ENCODE assay signal across 8 cellular contexts in the genomic region with DNA sequence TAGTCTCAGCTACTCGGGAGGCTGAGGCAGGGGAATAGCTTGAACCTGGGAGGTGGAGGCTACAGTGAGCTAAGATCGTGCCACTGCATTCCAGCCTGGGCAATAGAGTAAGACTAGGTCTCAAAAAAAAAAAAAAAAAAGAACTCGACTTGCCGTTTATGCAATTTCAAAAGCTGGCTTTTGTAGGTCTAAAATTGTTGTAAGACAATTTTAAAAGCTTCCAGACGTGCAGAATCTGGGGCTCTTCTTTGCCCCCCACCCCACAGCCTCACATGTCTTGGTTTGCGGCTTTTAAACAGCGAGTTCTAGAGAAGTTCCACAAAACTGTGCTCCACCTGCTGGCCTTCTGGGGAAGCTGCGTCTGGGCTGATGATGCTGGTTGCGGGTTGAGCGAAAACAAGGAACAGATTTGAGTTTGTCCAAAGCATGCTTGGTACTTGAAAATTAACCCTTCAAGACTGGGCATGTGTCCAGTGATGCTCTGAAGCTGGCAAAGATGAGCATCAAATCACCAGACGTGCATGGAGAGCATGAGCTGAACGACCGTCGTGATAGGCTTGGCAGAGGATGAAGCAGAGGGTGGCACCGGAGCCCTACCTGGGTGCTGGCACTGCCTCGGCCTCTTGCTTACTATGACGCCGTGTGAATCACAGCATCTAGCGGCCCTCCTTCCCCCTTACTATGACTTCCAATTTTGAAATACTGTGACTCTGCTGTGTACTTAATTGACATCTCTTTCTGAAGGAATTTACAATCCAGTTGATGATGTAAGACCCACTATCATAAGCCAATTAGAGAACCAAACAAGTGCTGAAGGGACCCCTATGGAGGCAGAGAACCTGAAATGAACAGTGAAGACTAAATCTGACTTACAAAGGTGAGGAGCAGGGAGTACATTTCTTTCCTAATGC.
DNase-seq lines count a peak whose midpoint lies in the region; ATAC-seq and TF ChIP-seq lines count a peak whose summit lies in the region.

No MANE protein-coding gene starts in this region.

- peak overlapping the region; percentile 59 to 77 for H3K27ac Mint-ChIP-seq in effector memory CD8-positive, alpha-beta T cell
- H3K27ac Mint-ChIP-seq in memory B cell, result peak overlapping the region; percentile 57

- peak; percentile 62 for ATAC-seq in effector memory CD8-positive, alpha-beta T cell (replicated peaks)
- ATAC-seq in memory B cell (ENCODE audit: low read depth), result peak; percentile 75
- ATAC-seq in HG03565 (IDR thresholded peaks at IDR 0.05; ENCODE audit: unreplicated experiment), result no peak

- peak; percentile 96 for TF ChIP-seq CTCF in AG09319 (IDR thresholded peaks at IDR 0.05; ENCODE audit: low read depth, low read length)

- H3K4me1 Mint-ChIP-seq in effector memory CD8-positive, alpha-beta T cell (ENCODE audit: low read depth in 2 of 2), result peaks cover 43 to 45% of the 10 kb centered on the region in 2 donors
- peaks cover 40% of the 10 kb centered on the region for H3K4me1 Mint-ChIP-seq in memory B cell

- H3K27me3 Mint-ChIP-seq in effector memory CD8-positive, alpha-beta T cell, result no peaks in the 10 kb centered on the region
- H3K27me3 Mint-ChIP-seq in memory B cell, result no peaks in the 10 kb centered on the region

- no peaks in the 10 kb centered on the region for H3K9me3 Mint-ChIP-seq in effector memory CD8-positive, alpha-beta T cell
- H3K9me3 Mint-ChIP-seq in memory B cell, result no peaks in the 10 kb centered on the region

- DNase-seq in AG09319 (ENCODE audit: extremely low read depth, low read depth), result peak; percentile 47
- DNase-seq in GM19240 (ENCODE audit: insufficient read length, low spot score), result peak; percentile 27
- peak; percentile 82 for DNase-seq in NCI-H446 treated with DMSO at 0.1 percent for 48 hours (lab: John Stamatoyannopoulos, UW)
- peak; percentile 59 for DNase-seq in activated CD4-positive, alpha-beta T cell treated with anti-CD3 and anti-CD28 coated beads, Interleukin-2, amount 50 U/mL, for 1 hour
- peak; percentile 34 to 49 (median 37) for DNase-seq in effector memory CD8-positive, alpha-beta T cell
- DNase-seq in memory B cell (ENCODE audit: low spot score in 2 of 2), result peak; percentile 62 to 74
- DNase-seq in stimulated activated CD8-positive, alpha-beta memory T cell treated with anti-CD3 and anti-CD28 coated beads, Interleukin-4, amount 100 ng/mL, for 24 hours (ENCODE audit: low read depth), result peak; percentile 42

- peak overlapping the region in 1 of 2 donors; percentile 12 for H3K4me3 Mint-ChIP-seq in effector memory CD8-positive, alpha-beta T cell
- peak overlapping the region; percentile 73 for H3K4me3 Mint-ChIP-seq in memory B cell

- peaks cover 6% of the 10 kb centered on the region for H3K36me3 Mint-ChIP-seq in effector memory CD8-positive, alpha-beta T cell (ENCODE audit: insufficient read depth)
- no peaks in the 10 kb centered on the region for H3K36me3 Mint-ChIP-seq in memory B cell

Comparison
In these comparisons a context has a peak if more than half of its experiments do, and no peak if none do; other contexts are left out.
1. DNase-seq: peak in every context shown above with its lines; median percentile 82 in NCI-H446 treated with DMSO at 0.1 percent for 48 hours; 68 in memory B cell; 59 in activated CD4-positive, alpha-beta T cell treated with anti-CD3 and anti-CD28 coated beads, Interleukin-2, amount 50 U/mL, for 1 hour; 47 in AG09319; 42 in stimulated activated CD8-positive, alpha-beta memory T cell treated with anti-CD3 and anti-CD28 coated beads, Interleukin-4, amount 100 ng/mL, for 24 hours; 37 in effector memory CD8-positive, alpha-beta T cell; 27 in GM19240.